In the genomic region with DNA sequence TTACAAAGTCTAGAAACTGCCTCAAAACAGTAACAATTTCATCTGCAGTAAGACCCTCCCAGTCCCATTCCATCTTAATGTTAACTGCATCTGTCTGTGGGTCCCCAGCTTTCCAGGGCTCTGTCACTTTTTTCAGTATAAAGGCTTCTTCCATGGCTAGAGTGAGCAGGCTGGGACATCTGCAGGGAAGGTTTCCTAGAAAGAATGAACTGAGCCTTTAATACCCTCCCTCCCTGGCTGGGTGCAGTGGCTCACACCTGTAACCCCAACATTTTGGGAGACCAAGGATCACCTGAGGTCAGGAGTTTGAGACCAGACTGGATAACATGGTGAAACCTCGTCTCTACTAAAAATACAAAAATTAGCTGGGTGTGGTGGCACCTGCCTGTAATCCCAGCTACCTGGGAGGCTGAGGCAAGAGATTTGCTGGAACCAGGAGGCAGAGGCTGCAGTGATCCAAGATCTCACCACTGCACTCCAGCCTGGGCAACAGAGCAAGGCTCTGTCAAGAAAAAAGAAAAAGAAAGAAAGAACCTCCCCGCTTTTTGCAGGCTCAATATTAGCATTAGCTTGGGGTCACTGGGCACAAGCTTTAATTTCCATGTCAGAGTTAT, we compare ENCODE assay signal across 15 cellular contexts. TPM values are rescaled to one million over a fixed set of nuclear protein-coding genes. Genes with fewer than 3 reads are reported as not detected.
A peak's percentile ranks its signal among the peaks of the same experiment; 100 is the strongest.
DNase-seq lines count a peak whose midpoint lies in the region; ATAC-seq and TF ChIP-seq lines count a peak whose summit lies in the region.
"Had no signal": no experiment of that assay in that cellular context is flagged by ENCODE, and none has a peak within 500 bp of the region (broad histone marks: within the 10 kb centered on the region; RNA-seq: fewer than 3 reads in every experiment).

No MANE protein-coding gene starts in this region.

- H3K27me3 Mint-ChIP-seq in CD4-positive, alpha-beta T cell, result no peaks in the 10 kb centered on the region

- H3K4me1 Mint-ChIP-seq in CD4-positive, alpha-beta T cell (ENCODE audit: low read depth), result peaks cover 50% of the 10 kb centered on the region

- H2AFZ ChIP-seq in Karpas-422 (ENCODE audit: low read length) (no peak overlapping the region), trophoblast cell (ENCODE audit: insufficient read depth, low read length, poor library complexity) (no peak overlapping the region)

- no peak overlapping the region for H3K27ac Mint-ChIP-seq in CD4-positive, alpha-beta T cell

- H3K9me3 Mint-ChIP-seq in CD4-positive, alpha-beta T cell, result peaks cover 16% of the 10 kb centered on the region

- H4K12ac ChIP-seq in trophoblast cell (ENCODE audit: low read depth, low read length), result no peak overlapping the region

- H3K4me3 ChIP-seq in Karpas-422 (ENCODE audit: low read length) (no peak overlapping the region), body of pancreas (no peak overlapping the region), trophoblast cell (ENCODE audit: low read depth, low read length) (no peak overlapping the region), suprapubic skin (no peak overlapping the region)

- WGBS in body of pancreas, 2 donors, result 86 to 98% methylated on average over 2 of the region's 2 CpGs
- WGBS in trophoblast cell (ENCODE audit: extremely low coverage, insufficient coverage, insufficient read length), result no CpG with 5 or more reads among the region's 2 CpGs
- WGBS in suprapubic skin, result 96% methylated on average over 2 of the region's 2 CpGs

- H3K9me2 ChIP-seq in Karpas-422 (replicated peaks; ENCODE audit: insufficient read depth, low read length), result no peaks in the 10 kb centered on the region
- H3K9me2 ChIP-seq: SK-N-SH had no signal

- no peak overlapping the region for H3K4me2 ChIP-seq in Karpas-422 (ENCODE audit: low read depth, low read length, poor library complexity, severe bottlenecking)
- H3K4me2 ChIP-seq in trophoblast cell (ENCODE audit: low read length), result no peak overlapping the region
- H3K4me2 ChIP-seq: KMS-11 had no signal

- peak overlapping the region; percentile 78 for H3K4ac ChIP-seq in trophoblast cell (ENCODE audit: low read depth, low read length)

- H3K27ac ChIP-seq in CD4-positive, alpha-beta T cell (ENCODE audit: low read depth, low read length), result no peak overlapping the region
- H3K27ac ChIP-seq in Karpas-422 (ENCODE audit: low read length), result no peak overlapping the region
- H3K27ac ChIP-seq in body of pancreas, result peak overlapping the region in 3 of 4 donors; percentile 28 to 60 (median 59)
- H3K27ac ChIP-seq in trophoblast cell (ENCODE audit: low read depth, low read length), result no peak overlapping the region
- no peak overlapping the region for H3K27ac ChIP-seq in suprapubic skin
- H3K27ac ChIP-seq: C4-2B, KMS-11 had no signal

- TF ChIP-seq POLR2A in body of pancreas (IDR thresholded peaks at IDR 0.05) (no peak), suprapubic skin (IDR thresholded peaks at IDR 0.05) (no peak)

- no peak overlapping the region for H4K91ac ChIP-seq in trophoblast cell (ENCODE audit: low read depth, low read length)

- DNase-seq in CD4-positive, alpha-beta T cell, result no peak
- peak; percentile 37 for DNase-seq in Karpas-422
- no peak for DNase-seq in body of pancreas
- no peak for DNase-seq in trophoblast cell
- DNase-seq in NCI-H187 treated with DMSO at 0.1 percent for 48 hours (lab: John Stamatoyannopoulos, UW), result no peak
- no peak for DNase-seq in suprapubic skin (ENCODE audit: low spot score in 2 of 2)
- no peak for DNase-seq in NCI-H1048 (lab: John Stamatoyannopoulos, UW)
- DNase-seq: MM.1S, NCI-H1105 treated with DMSO at 0.1 percent for 48 hours, NCI-H187, NCI-H446, SK-N-SH had no signal

- H3K9me3 ChIP-seq in CD4-positive, alpha-beta T cell (ENCODE audit: control insufficient read depth, low read length), result peaks cover 30% of the 10 kb centered on the region
- H3K9me3 ChIP-seq in Karpas-422 (ENCODE audit: low read length) (peaks cover 13% of the 10 kb centered on the region), body of pancreas (no peaks in the 10 kb centered on the region), trophoblast cell (ENCODE audit: insufficient read depth, low read depth, low read length) (peaks cover 11% of the 10 kb centered on the region), suprapubic skin (peaks cover 6% of the 10 kb centered on the region)
- H3K9me3 ChIP-seq: SK-N-SH had no signal

- CTCF ChIA-PET in CD4-positive, alpha-beta T cell (lab: Charles Lee), result no interaction called here

- H2BK5ac ChIP-seq in trophoblast cell (ENCODE audit: low read depth, low read length, poor library complexity), result no peak overlapping the region

- H4K20me1 ChIP-seq in Karpas-422 (ENCODE audit: insufficient read depth, low read depth, low read length), result no peaks in the 10 kb centered on the region

- H3K79me2 ChIP-seq in Karpas-422 (ENCODE audit: low read length), result peaks cover 73% of the 10 kb centered on the region
- peaks cover 13% of the 10 kb centered on the region for H3K79me2 ChIP-seq in trophoblast cell (ENCODE audit: control insufficient read depth, insufficient read depth, low read length, poor library complexity)

- H2BK12ac ChIP-seq in trophoblast cell (ENCODE audit: low read length), result no peak overlapping the region

- ATAC-seq in CD4-positive, alpha-beta T cell (ENCODE audit: poor library complexity), result no peak
- no peak for ATAC-seq in body of pancreas
- ATAC-seq: Right ventricle myocardium inferior had no signal

- no peak for TF ChIP-seq EP300 in suprapubic skin (IDR thresholded peaks at IDR 0.05)

- TF ChIP-seq CTCF in CD4-positive, alpha-beta T cell (IDR thresholded peaks at IDR 0.05), result no peak
- no peak for TF ChIP-seq CTCF in body of pancreas (IDR thresholded peaks at IDR 0.05)
- no peak for TF ChIP-seq CTCF in suprapubic skin (IDR thresholded peaks at IDR 0.05)

- H3K36me3 ChIP-seq in Karpas-422 (ENCODE audit: insufficient read depth, low read length) (peaks cover 48% of the 10 kb centered on the region), body of pancreas (replicated peaks in 1 of 2; ENCODE audit: insufficient read depth in 1 of 2, low read depth in 2 of 2) (no peaks in the 10 kb centered on the region), trophoblast cell (ENCODE audit: control insufficient read depth in 1 of 2, insufficient read depth in 2 of 2, low read length in 2 of 2) (peaks cover 19 to 20% of the 10 kb centered on the region in 2 experiments), suprapubic skin (peaks cover 18% of the 10 kb centered on the region)

- H3K4me3 Mint-ChIP-seq in CD4-positive, alpha-beta T cell, result peak overlapping the region; percentile 58

- H3K27me3 ChIP-seq in CD4-positive, alpha-beta T cell (ENCODE audit: control insufficient read depth, insufficient read depth, low read length), result no peaks in the 10 kb centered on the region
- H3K27me3 ChIP-seq in Karpas-422 (ENCODE audit: low read length) (no peaks in the 10 kb centered on the region), body of pancreas (no peaks in the 10 kb centered on the region), trophoblast cell (ENCODE audit: insufficient read depth, low read length) (no peaks in the 10 kb centered on the region), suprapubic skin (no peaks in the 10 kb centered on the region)

- no peak overlapping the region for H3K23ac ChIP-seq in trophoblast cell (ENCODE audit: low read length)

- POLR2A ChIA-PET in CD4-positive, alpha-beta T cell (lab: Charles Lee), result interaction anchor here (0.6 to 0.7 kb wide), 2 partner anchors 35 to 362 kb away, joined by 3 read pairs; no protein-coding TSS in a partner anchor

- H3K4me1 ChIP-seq in Karpas-422 (ENCODE audit: low read length) (peaks cover 17% of the 10 kb centered on the region), body of pancreas (peaks cover 76% of the 10 kb centered on the region), trophoblast cell (ENCODE audit: control insufficient read depth in 1 of 2, insufficient read depth in 2 of 2, low read length in 2 of 2) (peaks cover 12 to 17% of the 10 kb centered on the region in 2 experiments), suprapubic skin (peaks cover 41% of the 10 kb centered on the region)

- no peak overlapping the region for H3K14ac ChIP-seq in trophoblast cell (ENCODE audit: low read length)

- H2BK120ac ChIP-seq in trophoblast cell (ENCODE audit: insufficient read depth, low read length, poor library complexity), result no peak overlapping the region

- H3K36me3 Mint-ChIP-seq in CD4-positive, alpha-beta T cell (ENCODE audit: low read depth), result peaks cover 86% of the 10 kb centered on the region

- H3K79me1 ChIP-seq in trophoblast cell (ENCODE audit: low read length), result peaks cover 12% of the 10 kb centered on the region

- H3K9ac ChIP-seq in Karpas-422 (ENCODE audit: low read length) (no peak overlapping the region), trophoblast cell (ENCODE audit: low read length) (no peak overlapping the region)
- H3K9ac ChIP-seq: KMS-11, SK-N-SH had no signal

- H2AK5ac ChIP-seq in trophoblast cell (ENCODE audit: low read length), result no peak overlapping the region

- intact Hi-C loops in CD4-positive, alpha-beta T cell (cut with DNase I, micrococcal nuclease), result loop anchor here (5.0 to 10.0 kb wide), 7 partner anchors 82 to 1078 kb away; a partner anchor contains a TSS
- intact Hi-C loops in body of pancreas (cut with DNase I), result no loop called here

- no peak overlapping the region for H3K18ac ChIP-seq in trophoblast cell (ENCODE audit: low read length)

- H4K8ac ChIP-seq in trophoblast cell (ENCODE audit: low read depth, low read length), result no peak overlapping the region

RNA-seq across cellular contexts. Expression of a gene that starts 3.4 kb away (rescaled TPM):
- total RNA-seq in CD4-positive, alpha-beta T cell, result 10 to 100 TPM; 16.6 to 17.2 TPM
- total RNA-seq in Karpas-422 (2014; rRNA removed; shearing (Covaris generic); ENCODE audit: low replicate concordance), result 20.0 and 28.8 TPM in 2 replicates
- total RNA-seq in body of pancreas (10 to 100 TPM in 1 of 2 donors, 1 to 10 TPM in 1; 9.2 to 16.6 TPM), suprapubic skin (10 to 100 TPM; 11.3 to 45.1 (median 33.4) TPM)
- polyA plus RNA-seq in trophoblast cell (2013), result 19.1 and 20.0 TPM in 2 replicates

RNA-seq across cellular contexts. Expression of a gene that starts 12.2 kb away (rescaled TPM):
- total RNA-seq in CD4-positive, alpha-beta T cell, result 1 to 10 TPM; 1.9 to 2.2 TPM
- total RNA-seq in Karpas-422 (2014; rRNA removed; shearing (Covaris generic); ENCODE audit: low replicate concordance), result 6.8 and 19.0 TPM in 2 replicates
- 10 to 100 TPM in 1 of 2 donors, 1 to 10 TPM in 1; 6.9 to 11.2 TPM for total RNA-seq in body of pancreas
- 14.0 and 14.5 TPM in 2 replicates for polyA plus RNA-seq in trophoblast cell (2013)
- 10 to 100 TPM in 2 of 4 donors, 1 to 10 TPM in 2; 5.3 to 18.2 (median 11.8) TPM for total RNA-seq in suprapubic skin

Comparison
In these comparisons a context has a peak if more than half of its experiments do, and no peak if none do; other contexts are left out.
1. H3K27ac ChIP-seq: peak in body of pancreas (3 of 4); none in CD4-positive, alpha-beta T cell (single experiment), Karpas-422 (single experiment), trophoblast cell (single experiment) and suprapubic skin (single experiment).